In genomic region chr18:76232010-76232409, GRCh38 we compare ENCODE assay signal across 22 cellular contexts.
"Had no signal": no experiment of that assay in that cellular context is flagged by ENCODE, and none has a peak within 500 bp of the region (broad histone marks: within the 10 kb centered on the region; RNA-seq: fewer than 3 reads in every experiment).

No MANE protein-coding gene starts in this region.

- H3K4me1 Mint-ChIP-seq: natural killer cell; neural progenitor cell; stimulated activated effector memory CD8-positive, alpha-beta T cell treated with anti-CD3 and anti-CD28 coated beads, Interleukin-12 subunit alpha, Interleukin-12 subunit beta, amount 100 ng/mL, for 72 hours; stimulated activated naive B cell treated with anti-CD40 and anti-IgM and Interleukin-4, amounts not matched to agents 10 μg/mL and 1 μg/mL and 100 μg/mL, for 72 hours had no signal

- H3K9me3 Mint-ChIP-seq: natural killer cell; neural progenitor cell; stimulated activated naive B cell treated with anti-CD40 and anti-IgM and Interleukin-4, amounts not matched to agents 10 μg/mL and 1 μg/mL and 100 μg/mL, for 72 hours; stimulated activated naive CD8-positive, alpha-beta T cell treated with anti-CD3 and anti-CD28 coated beads, Interleukin-15, Interleukin-2, amounts not matched to agents 100 ng/mL and 50 ng/mL, for 24 hours had no signal

- DNase-seq: natural killer cell; occipital lobe; ovary; posterior cingulate gyrus; psoas muscle; right cardiac atrium; right lobe of liver; sigmoid colon; stimulated activated CD4-positive, alpha-beta T cell treated with anti-CD3 and anti-CD28 coated beads, Interleukin-15, amount 100 ng/mL, for 24 hours; stimulated activated CD4-positive, alpha-beta T cell treated with anti-CD3 and anti-CD28 coated beads, Interleukin-2, amount 100 ng/mL, for 24 hours; stimulated activated CD4-positive, alpha-beta T cell treated with anti-CD3 and anti-CD28 coated beads, Interleukin-2, amount 100 ng/mL, for 48 hours; stimulated activated CD4-positive, alpha-beta T cell treated with anti-CD3 and anti-CD28 coated beads, Interleukin-4, amount 100 ng/mL, for 24 hours; stimulated activated naive B cell treated with anti-CD40 and anti-IgM and Interleukin-4, amounts not matched to agents 10 μg/mL and 1 μg/mL and 100 μg/mL, for 72 hours; stimulated activated naive CD4-positive, alpha-beta T cell treated with Interleukin-2 at 50 U/mL for 16 hours; stomach; thyroid gland; upper lobe of left lung had no signal

- H3K36me3 Mint-ChIP-seq: natural killer cell; neural progenitor cell; stimulated activated effector memory CD8-positive, alpha-beta T cell treated with anti-CD3 and anti-CD28 coated beads, Interleukin-12 subunit alpha, Interleukin-12 subunit beta, amount 100 ng/mL, for 72 hours; stimulated activated naive B cell treated with anti-CD40 and anti-IgM and Interleukin-4, amounts not matched to agents 10 μg/mL and 1 μg/mL and 100 μg/mL, for 72 hours had no signal

- ATAC-seq: natural killer cell; psoas muscle; right cardiac atrium; right lobe of liver; stimulated activated effector memory CD8-positive, alpha-beta T cell treated with anti-CD3 and anti-CD28 coated beads, Interleukin-12 subunit alpha, Interleukin-12 subunit beta, amount 100 ng/mL, for 72 hours; stimulated activated naive B cell treated with anti-CD40 and anti-IgM and Interleukin-4, amounts not matched to agents 10 μg/mL and 1 μg/mL and 100 μg/mL, for 72 hours had no signal

- H3K27ac Mint-ChIP-seq: natural killer cell; neural progenitor cell; progenitor cell of endocrine pancreas; stimulated activated effector memory CD8-positive, alpha-beta T cell treated with anti-CD3 and anti-CD28 coated beads, Interleukin-12 subunit alpha, Interleukin-12 subunit beta, amount 100 ng/mL, for 72 hours; stimulated activated naive B cell treated with anti-CD40 and anti-IgM and Interleukin-4, amounts not matched to agents 10 μg/mL and 1 μg/mL and 100 μg/mL, for 72 hours; stimulated activated naive CD8-positive, alpha-beta T cell treated with anti-CD3 and anti-CD28 coated beads, Interleukin-15, Interleukin-2, amounts not matched to agents 100 ng/mL and 50 ng/mL, for 24 hours had no signal

- H3K4me3 Mint-ChIP-seq: natural killer cell; nephron; neural progenitor cell; stimulated activated effector memory CD8-positive, alpha-beta T cell treated with anti-CD3 and anti-CD28 coated beads, Interleukin-12 subunit alpha, Interleukin-12 subunit beta, amount 100 ng/mL, for 72 hours; stimulated activated naive B cell treated with anti-CD40 and anti-IgM and Interleukin-4, amounts not matched to agents 10 μg/mL and 1 μg/mL and 100 μg/mL, for 72 hours; stimulated activated naive CD8-positive, alpha-beta T cell treated with anti-CD3 and anti-CD28 coated beads, Interleukin-15, Interleukin-2, amounts not matched to agents 100 ng/mL and 50 ng/mL, for 24 hours had no signal
